In the genomic region with DNA sequence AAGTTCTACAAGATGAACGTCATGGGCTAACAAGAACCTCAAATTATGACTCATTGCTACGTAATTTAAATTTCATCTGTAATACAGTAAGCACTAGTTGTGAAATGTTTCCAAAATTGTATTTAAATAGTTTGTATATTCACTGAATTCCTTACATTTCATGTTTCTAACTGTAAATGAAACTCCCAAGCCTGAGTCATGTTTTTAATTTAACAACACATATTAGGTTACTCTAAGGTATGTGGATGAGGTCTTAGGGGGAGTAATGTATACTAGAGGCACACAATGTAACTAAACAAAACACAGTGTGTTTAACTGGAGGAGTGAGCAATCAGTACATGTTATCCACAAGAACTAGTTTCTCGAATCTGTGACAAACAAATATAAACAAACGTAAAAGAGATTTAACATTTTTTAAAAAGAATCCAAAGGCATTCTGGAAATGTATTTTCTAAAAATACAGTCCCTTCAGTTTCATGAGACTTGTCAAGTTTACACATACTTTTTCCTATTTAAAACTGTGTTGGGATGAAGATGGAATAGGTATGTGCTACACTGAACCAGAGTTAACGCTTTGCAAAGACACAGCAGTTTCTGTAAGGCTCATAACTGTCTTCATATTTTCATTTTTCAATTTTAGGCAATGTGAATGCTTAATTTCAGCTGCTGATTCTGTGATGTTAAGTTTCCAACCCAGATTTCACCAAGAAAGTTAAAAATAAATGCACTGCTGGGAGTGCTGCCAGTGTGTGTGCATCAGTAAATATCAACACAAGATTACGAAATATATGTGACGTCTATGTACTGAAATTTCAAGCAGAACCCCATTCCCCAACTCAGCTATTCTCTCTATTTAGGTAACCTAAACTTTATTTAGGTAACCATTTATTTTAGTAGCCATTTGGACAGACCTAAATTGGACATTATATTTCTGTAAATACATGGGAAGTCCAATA, we compare ENCODE assay signal across 9 cellular contexts. TPM values are rescaled to one million over a fixed set of nuclear protein-coding genes. Genes with fewer than 3 reads are reported as not detected.
A peak's percentile ranks its signal among the peaks of the same experiment; 100 is the strongest.
DNase-seq lines count a peak whose midpoint lies in the region; ATAC-seq and FAIRE-seq lines count a peak whose summit lies in the region.
"Had no signal": no experiment of that assay in that cellular context is flagged by ENCODE, and none has a peak within 500 bp of the region (broad histone marks: within the 10 kb centered on the region; RNA-seq: fewer than 3 reads in every experiment).

No MANE protein-coding gene starts in this region.

- peaks cover 51% of the 10 kb centered on the region for H3K4me1 Mint-ChIP-seq in activated naive CD8-positive, alpha-beta T cell (ENCODE audit: low read depth)
- peaks cover 29% of the 10 kb centered on the region for H3K4me1 Mint-ChIP-seq in activated CD8-positive, alpha-beta memory T cell treated with anti-CD3 and anti-CD28 coated beads, Interleukin-2, amount 10 ng/mL, durations not matched to agents 7 days and 5 days

- ATAC-seq in Right ventricle myocardium superior (ENCODE audit: poor library complexity) = peak; percentile 64
- no peak for ATAC-seq in activated CD8-positive, alpha-beta memory T cell treated with anti-CD3 and anti-CD28 coated beads, Interleukin-2, amount 10 ng/mL, durations not matched to agents 7 days and 5 days
- no peak for ATAC-seq in HG03521 (IDR thresholded peaks at IDR 0.05; ENCODE audit: unreplicated experiment)
- ATAC-seq in GM18907 (IDR thresholded peaks at IDR 0.05; ENCODE audit: unreplicated experiment) = no peak

- H3K36me3 Mint-ChIP-seq in activated naive CD8-positive, alpha-beta T cell = peaks cover 9% of the 10 kb centered on the region
- H3K36me3 Mint-ChIP-seq in activated CD8-positive, alpha-beta memory T cell treated with anti-CD3 and anti-CD28 coated beads, Interleukin-2, amount 10 ng/mL, durations not matched to agents 7 days and 5 days = peaks cover 20% of the 10 kb centered on the region

- intact Hi-C loops in Right ventricle myocardium superior (cut with DNase I) = no loop called here

- CTCF ChIA-PET in activated CD8-positive, alpha-beta memory T cell treated with anti-CD3 and anti-CD28 coated beads, Interleukin-2, amount 10 ng/mL, durations not matched to agents 7 days and 5 days (lab: Charles Lee) = no interaction called here

- no peaks in the 10 kb centered on the region for H3K9me3 Mint-ChIP-seq in activated naive CD8-positive, alpha-beta T cell (ENCODE audit: low read depth)
- no peaks in the 10 kb centered on the region for H3K9me3 Mint-ChIP-seq in activated CD8-positive, alpha-beta memory T cell treated with anti-CD3 and anti-CD28 coated beads, Interleukin-2, amount 10 ng/mL, durations not matched to agents 7 days and 5 days (ENCODE audit: low read depth)

- no peak overlapping the region for H3K4me3 ChIP-seq in skin epidermis

- peak overlapping the region; percentile 83 for H3K27ac Mint-ChIP-seq in activated naive CD8-positive, alpha-beta T cell
- H3K27ac Mint-ChIP-seq in activated CD8-positive, alpha-beta memory T cell treated with anti-CD3 and anti-CD28 coated beads, Interleukin-2, amount 10 ng/mL, durations not matched to agents 7 days and 5 days = no peak overlapping the region

- no peaks in the 10 kb centered on the region for H3K27me3 Mint-ChIP-seq in activated naive CD8-positive, alpha-beta T cell
- no peaks in the 10 kb centered on the region for H3K27me3 Mint-ChIP-seq in activated CD8-positive, alpha-beta memory T cell treated with anti-CD3 and anti-CD28 coated beads, Interleukin-2, amount 10 ng/mL, durations not matched to agents 7 days and 5 days

- FAIRE-seq in G401.6 (lab: Jason Lieb, UNC) (peak; percentile 15), RCC 7860 (lab: Jason Lieb, UNC) (no peak)
- FAIRE-seq: GM18507 had no signal

- peak overlapping the region; percentile 37 for H3K4me3 Mint-ChIP-seq in activated naive CD8-positive, alpha-beta T cell
- H3K4me3 Mint-ChIP-seq in activated CD8-positive, alpha-beta memory T cell treated with anti-CD3 and anti-CD28 coated beads, Interleukin-2, amount 10 ng/mL, durations not matched to agents 7 days and 5 days = no peak overlapping the region

- DNase-seq in Right ventricle myocardium superior (no peak), RCC 7860 (ENCODE audit: low spot score) (no peak)
- DNase-seq in activated CD8-positive, alpha-beta memory T cell treated with anti-CD3 and anti-CD28 coated beads, Interleukin-2, amount 10 ng/mL, durations not matched to agents 7 days and 5 days = no peak

- peak overlapping the region in 15 of 21 experiments; percentile 20 to 81 (median 69) for H3K27ac ChIP-seq in skin epidermis

RNA-seq across cellular contexts. Expression of gene PITPNB, which starts 52.6 kb away (rescaled TPM):
- total RNA-seq in Right ventricle myocardium superior = 40.2 TPM
- 100 to 1,000 TPM in 1 of 2 experiments, 10 to 100 TPM in 1; 83.4 to 107 TPM for total RNA-seq in activated CD8-positive, alpha-beta memory T cell treated with anti-CD3 and anti-CD28 coated beads, Interleukin-2, amount 10 ng/mL, durations not matched to agents 7 days and 5 days
